ENCODE assay signal across 15 cellular contexts in the genomic region with DNA sequence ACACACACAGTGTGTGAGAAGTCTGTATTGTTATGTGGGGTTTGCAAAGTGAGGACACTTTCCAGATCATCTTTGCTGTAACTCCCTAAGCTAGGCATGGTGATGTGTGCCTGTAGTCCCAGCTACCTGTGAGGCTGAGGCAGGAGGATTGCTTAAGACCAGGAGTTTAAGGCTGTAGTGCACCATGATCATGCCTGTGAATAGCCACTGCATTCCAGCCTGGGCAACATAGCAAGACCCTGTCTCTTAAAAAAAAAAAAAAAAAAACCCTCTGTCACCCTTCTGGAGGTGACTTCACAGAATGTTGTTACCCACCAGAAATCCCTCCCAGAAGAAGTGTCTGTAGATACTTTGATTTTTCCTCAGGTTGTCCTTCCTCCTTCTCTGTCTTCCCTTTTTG. TPM values are rescaled to one million over a fixed set of nuclear protein-coding genes. Genes with fewer than 3 reads are reported as not detected.
DNase-seq lines count a peak whose midpoint lies in the region; ATAC-seq, FAIRE-seq and TF ChIP-seq lines count a peak whose summit lies in the region.
"Had no signal": no experiment of that assay in that cellular context is flagged by ENCODE, and none has a peak within 500 bp of the region (broad histone marks: within the 10 kb centered on the region; RNA-seq: fewer than 3 reads in every experiment).

No MANE protein-coding gene starts in this region.

- H2AFZ ChIP-seq in fibroblast of lung (ENCODE audit: low read length), result no peak overlapping the region
- H2AFZ ChIP-seq: GM23338 had no signal

- no peaks in the 10 kb centered on the region for H3K27me3 Mint-ChIP-seq in naive thymus-derived CD8-positive, alpha-beta T cell

- no peaks in the 10 kb centered on the region for H3K9me3 ChIP-seq in fibroblast of lung (ENCODE audit: control insufficient read depth, insufficient read depth, low read depth, low read length)
- H3K9me3 ChIP-seq: BLaER1 had no signal

- no peak overlapping the region for H3K4me3 ChIP-seq in fibroblast of lung (replicated peaks in 1 of 4; ENCODE audit: control extremely low read depth in 1 of 4, insufficient read depth in 1 of 4, low read depth in 3 of 4, low read length in 4 of 4)
- H3K4me3 ChIP-seq: BLaER1, GM23338 had no signal

- no peaks in the 10 kb centered on the region for H3K9me3 Mint-ChIP-seq in naive thymus-derived CD8-positive, alpha-beta T cell
- H3K9me3 Mint-ChIP-seq: GM23338 had no signal

- no peak overlapping the region for H3K9ac ChIP-seq in fibroblast of lung (ENCODE audit: insufficient read depth, low read length)
- H3K9ac ChIP-seq: BLaER1 had no signal

- H3K4me1 ChIP-seq in fibroblast of lung (ENCODE audit: control insufficient read depth, extremely low read depth, insufficient read depth, low read length), result peaks cover 49% of the 10 kb centered on the region

- no peak for TF ChIP-seq CTCF in fibroblast of lung (conservative IDR thresholded peaks at IDR 0.05 in 1 of 2, IDR thresholded peaks at IDR 0.05 in 1 of 2; ENCODE audit: low read depth in 1 of 2, low read length in 2 of 2)

- H3K36me3 ChIP-seq in fibroblast of lung (ENCODE audit: control insufficient read depth, insufficient read depth, low read length), result peaks cover 4% of the 10 kb centered on the region
- H3K36me3 ChIP-seq: BLaER1 had no signal

- no peak overlapping the region for H3K4me3 Mint-ChIP-seq in naive thymus-derived CD8-positive, alpha-beta T cell
- H3K4me3 Mint-ChIP-seq: GM23338 had no signal

- no peak for ATAC-seq in naive thymus-derived CD8-positive, alpha-beta T cell
- ATAC-seq in GM19023 (IDR thresholded peaks at IDR 0.05; ENCODE audit: unreplicated experiment), result no peak
- no peak for ATAC-seq in GM21717 (IDR thresholded peaks at IDR 0.05; ENCODE audit: unreplicated experiment)
- ATAC-seq: GM23338 had no signal

- DNase-seq in activated CD8-positive, alpha-beta memory T cell treated with anti-CD3 and anti-CD28 coated beads for 24 hours, result peak; percentile 38
- no peak for DNase-seq in activated CD8-positive, alpha-beta memory T cell treated with anti-CD3 and anti-CD28 coated beads, Interleukin-2, amount 50 U/mL, for 4 hours
- DNase-seq in HTR-8/SVneo (ENCODE audit: insufficient read length, low spot score) (no peak), fibroblast of lung (ENCODE audit: low read depth in 2 of 2) (no peak), D341Med (ENCODE audit: low spot score) (no peak)
- no peak for DNase-seq in naive thymus-derived CD8-positive, alpha-beta T cell
- DNase-seq: AML-193, DMS 273 treated with DMSO at 0.1 percent for 48 hours, H7 had no signal

- no peaks in the 10 kb centered on the region for H3K27me3 ChIP-seq in fibroblast of lung (ENCODE audit: control insufficient read depth, insufficient read depth, low read length)
- H3K27me3 ChIP-seq: BLaER1 had no signal

- peaks cover 0 to 20% (median 0%) of the 10 kb centered on the region in 3 donors for H3K36me3 Mint-ChIP-seq in naive thymus-derived CD8-positive, alpha-beta T cell

- FAIRE-seq in HTR-8/SVneo (lab: Jason Lieb, UNC), result peak; percentile 36

- POLR2A ChIA-PET in naive thymus-derived CD8-positive, alpha-beta T cell (lab: Charles Lee), result interaction anchor here (0.7 kb wide), 2 partner anchors 16 to 42 kb away, joined by 6 to 7 read pairs; no protein-coding TSS in a partner anchor

- H3K27ac Mint-ChIP-seq in naive thymus-derived CD8-positive, alpha-beta T cell, result peak overlapping the region in 6 of 10 donors; percentile 5 to 93 (median 44)
- H3K27ac Mint-ChIP-seq: GM23338 had no signal

- H3K4me2 ChIP-seq in fibroblast of lung (ENCODE audit: extremely low read depth, insufficient read depth, low read length), result no peak overlapping the region
- H3K4me2 ChIP-seq: BLaER1, GM23338 had no signal

- peaks cover 36% of the 10 kb centered on the region for H3K79me2 ChIP-seq in fibroblast of lung (ENCODE audit: control insufficient read depth, insufficient read depth, low read length)

- H3K4me1 Mint-ChIP-seq in naive thymus-derived CD8-positive, alpha-beta T cell, result peaks cover 38 to 83% (median 64%) of the 10 kb centered on the region in 4 donors

- no peaks in the 10 kb centered on the region for H4K20me1 ChIP-seq in fibroblast of lung (ENCODE audit: control insufficient read depth, extremely low read depth, insufficient read depth, low read length)
- H4K20me1 ChIP-seq: BLaER1 had no signal

- H3K27ac ChIP-seq in fibroblast of lung (ENCODE audit: insufficient read depth, low read length), result peak overlapping the region; percentile 98
- H3K27ac ChIP-seq: 22Rv1, BLaER1 had no signal

RNA-seq across cellular contexts. Expression of a gene that starts 14.9 kb away (rescaled TPM):
- 14.9 and 17.7 TPM in 2 replicates for total RNA-seq in fibroblast of lung
- 63.7 and 65.8 TPM in 2 replicates for polyA plus RNA-seq in fibroblast of lung
- 39.0 and 48.2 TPM in 2 replicates for polyA plus RNA-seq in fibroblast of lung (2012)
- polyA minus RNA-seq in fibroblast of lung (ENCODE audit: low replicate concordance), result 84.7 and 110 TPM in 2 replicates
- 10 to 100 TPM; 11.6 to 12.9 TPM for total RNA-seq in naive thymus-derived CD8-positive, alpha-beta T cell
- polyA plus RNA-seq in naive thymus-derived CD8-positive, alpha-beta T cell, result 10 to 100 TPM in 1 of 3 donors, 1 to 10 TPM in 2; 5.5 to 11.2 (median 7.1) TPM
- total RNA-seq: GM23338, H7, HT1080 had no signal
- polyA plus RNA-seq: GM23338 had no signal

RNA-seq across cellular contexts. Expression of a gene that starts 34.5 kb away (rescaled TPM):
- total RNA-seq in fibroblast of lung, result 28.8 and 31.2 TPM in 2 replicates
- polyA plus RNA-seq in fibroblast of lung, result 55.2 and 68.6 TPM in 2 replicates
- 34.5 and 46.9 TPM in 2 replicates for polyA plus RNA-seq in fibroblast of lung (2012)
- 133 and 137 TPM in 2 replicates for polyA minus RNA-seq in fibroblast of lung (ENCODE audit: low replicate concordance)
- 10 to 100 TPM; 43.7 to 52.8 TPM for total RNA-seq in naive thymus-derived CD8-positive, alpha-beta T cell
- 10 to 100 TPM; 27.2 to 33.3 (median 27.7) TPM for polyA plus RNA-seq in naive thymus-derived CD8-positive, alpha-beta T cell

RNA-seq across cellular contexts. Expression of a gene that starts 34.9 kb away (rescaled TPM):
- 4.9 and 27.7 TPM in 2 replicates for total RNA-seq in fibroblast of lung
- 32.7 and 89.3 TPM in 2 replicates for polyA plus RNA-seq in fibroblast of lung
- polyA plus RNA-seq in fibroblast of lung (2012), result 20.4 and 60.3 TPM in 2 replicates
- polyA minus RNA-seq in fibroblast of lung (ENCODE audit: low replicate concordance), result 5.4 and 24.1 TPM in 2 replicates
- 1 to 10 TPM in 1 of 2 experiments, under 1 TPM in 1; 0.85 to 1.3 TPM for total RNA-seq in naive thymus-derived CD8-positive, alpha-beta T cell
- under 1 TPM; 0.19 to 0.50 (median 0.44) TPM for polyA plus RNA-seq in naive thymus-derived CD8-positive, alpha-beta T cell

RNA-seq across cellular contexts. Expression of a gene that starts 41.5 kb away (rescaled TPM):
- 86.3 and 100 TPM in 2 replicates for total RNA-seq in fibroblast of lung
- 107 and 117 TPM in 2 replicates for polyA plus RNA-seq in fibroblast of lung
- 118 and 145 TPM in 2 replicates for polyA plus RNA-seq in fibroblast of lung (2012)
- 50.0 and 80.3 TPM in 2 replicates for polyA minus RNA-seq in fibroblast of lung (ENCODE audit: low replicate concordance)
- 10 to 100 TPM; 65.1 to 69.0 TPM for total RNA-seq in naive thymus-derived CD8-positive, alpha-beta T cell
- polyA plus RNA-seq in naive thymus-derived CD8-positive, alpha-beta T cell, result 100 to 1,000 TPM; 121 to 147 (median 138) TPM
